10 cellular contexts compared by ENCODE assay signal in genomic region chr3:29936054-29936453, GRCh38.
DNase-seq lines count a peak whose midpoint lies in the region; ATAC-seq lines count a peak whose summit lies in the region.
"Had no signal": no experiment of that assay in that cellular context is flagged by ENCODE, and none has a peak within 500 bp of the region (broad histone marks: within the 10 kb centered on the region; RNA-seq: fewer than 3 reads in every experiment).

No MANE protein-coding gene starts in this region.

- intact Hi-C loops in activated naive CD4-positive, alpha-beta T cell treated with anti-CD3 and anti-CD28 coated beads for 36 hours (cut with micrococcal nuclease): loop anchor here (5.0 kb wide), 1 partner anchor 254 kb away; no protein-coding TSS in a partner anchor
- intact Hi-C loops in activated T-helper 1 cell treated with anti-CD3 and anti-CD28 coated beads, Interleukin-12 subunit alpha, Interleukin-12 subunit beta, Interleukin-2, Interleukin-4 antibody, amounts not matched to agents 30 ng/mL and 10 ng/mL and 1 ng/mL, durations not matched to agents 14 hours and 24 hours and 36 hours (cut with micrococcal nuclease): no loop called here

- ATAC-seq in GM21717 (IDR thresholded peaks at IDR 0.05; ENCODE audit: unreplicated experiment) (peak; percentile 89), HG03280 (IDR thresholded peaks at IDR 0.05; ENCODE audit: unreplicated experiment) (peak; percentile 89)
- ATAC-seq in stimulated activated naive CD8-positive, alpha-beta T cell treated with anti-CD3 and anti-CD28 coated beads, Interleukin-15, Interleukin-2, amounts not matched to agents 100 U/mL and 50 U/mL, for 24 hours: peak; percentile 32

- H3K4me3 Mint-ChIP-seq in activated naive CD4-positive, alpha-beta T cell treated with anti-CD3 and anti-CD28 coated beads for 36 hours: no peak overlapping the region
- H3K4me3 Mint-ChIP-seq in activated T-helper 1 cell treated with anti-CD3 and anti-CD28 coated beads, Interleukin-12 subunit alpha, Interleukin-12 subunit beta, Interleukin-2, Interleukin-4 antibody, amounts not matched to agents 30 ng/mL and 10 ng/mL and 1 ng/mL, durations not matched to agents 14 hours and 24 hours and 36 hours: no peak overlapping the region
- H3K4me3 Mint-ChIP-seq: HFFc6 had no signal

- peak; percentile 5 for DNase-seq in activated naive CD4-positive, alpha-beta T cell treated with anti-CD3 and anti-CD28 coated beads for 36 hours
- DNase-seq in activated naive CD4-positive, alpha-beta T cell (lab: John Stamatoyannopoulos, UW): no peak
- no peak for DNase-seq in stimulated activated naive CD8-positive, alpha-beta T cell treated with anti-CD3 and anti-CD28 coated beads, Interleukin-15, Interleukin-2, amounts not matched to agents 100 U/mL and 50 U/mL, for 24 hours
- no peak for DNase-seq in activated T-helper 1 cell treated with anti-CD3 and anti-CD28 coated beads, Interleukin-12 subunit alpha, Interleukin-12 subunit beta, Interleukin-2, Interleukin-4 antibody, amounts not matched to agents 30 ng/mL and 10 ng/mL and 1 ng/mL, durations not matched to agents 14 hours and 24 hours and 36 hours (ENCODE audit: low spot score)
- DNase-seq in GF-D8 (lab: John Stamatoyannopoulos, UW) (no peak), islet precursor cell (no peak)
- DNase-seq: HFFc6, NCI-H69 had no signal

- H3K4me1 Mint-ChIP-seq in activated naive CD4-positive, alpha-beta T cell treated with anti-CD3 and anti-CD28 coated beads for 36 hours (ENCODE audit: low read depth): peaks cover 5% of the 10 kb centered on the region
- peaks cover 8% of the 10 kb centered on the region for H3K4me1 Mint-ChIP-seq in activated T-helper 1 cell treated with anti-CD3 and anti-CD28 coated beads, Interleukin-12 subunit alpha, Interleukin-12 subunit beta, Interleukin-2, Interleukin-4 antibody, amounts not matched to agents 30 ng/mL and 10 ng/mL and 1 ng/mL, durations not matched to agents 14 hours and 24 hours and 36 hours (ENCODE audit: low read depth)

- no peak overlapping the region for H3K27ac Mint-ChIP-seq in activated naive CD4-positive, alpha-beta T cell treated with anti-CD3 and anti-CD28 coated beads for 36 hours
- H3K27ac Mint-ChIP-seq in activated T-helper 1 cell treated with anti-CD3 and anti-CD28 coated beads, Interleukin-12 subunit alpha, Interleukin-12 subunit beta, Interleukin-2, Interleukin-4 antibody, amounts not matched to agents 30 ng/mL and 10 ng/mL and 1 ng/mL, durations not matched to agents 14 hours and 24 hours and 36 hours: no peak overlapping the region
- H3K27ac Mint-ChIP-seq: HFFc6 had no signal

- peaks cover 20% of the 10 kb centered on the region for H3K27me3 Mint-ChIP-seq in activated naive CD4-positive, alpha-beta T cell treated with anti-CD3 and anti-CD28 coated beads for 36 hours (ENCODE audit: low read depth)
- peaks cover 7% of the 10 kb centered on the region for H3K27me3 Mint-ChIP-seq in activated T-helper 1 cell treated with anti-CD3 and anti-CD28 coated beads, Interleukin-12 subunit alpha, Interleukin-12 subunit beta, Interleukin-2, Interleukin-4 antibody, amounts not matched to agents 30 ng/mL and 10 ng/mL and 1 ng/mL, durations not matched to agents 14 hours and 24 hours and 36 hours (ENCODE audit: insufficient read depth)

- CTCF ChIA-PET in activated naive CD4-positive, alpha-beta T cell treated with anti-CD3 and anti-CD28 coated beads for 36 hours (lab: Charles Lee): no interaction called here

- no peaks in the 10 kb centered on the region for H3K9me3 Mint-ChIP-seq in activated naive CD4-positive, alpha-beta T cell treated with anti-CD3 and anti-CD28 coated beads for 36 hours
- no peaks in the 10 kb centered on the region for H3K9me3 Mint-ChIP-seq in activated T-helper 1 cell treated with anti-CD3 and anti-CD28 coated beads, Interleukin-12 subunit alpha, Interleukin-12 subunit beta, Interleukin-2, Interleukin-4 antibody, amounts not matched to agents 30 ng/mL and 10 ng/mL and 1 ng/mL, durations not matched to agents 14 hours and 24 hours and 36 hours
- H3K9me3 Mint-ChIP-seq: HFFc6 had no signal

- no peaks in the 10 kb centered on the region for H3K36me3 Mint-ChIP-seq in activated naive CD4-positive, alpha-beta T cell treated with anti-CD3 and anti-CD28 coated beads for 36 hours (ENCODE audit: low read depth)
- no peaks in the 10 kb centered on the region for H3K36me3 Mint-ChIP-seq in activated T-helper 1 cell treated with anti-CD3 and anti-CD28 coated beads, Interleukin-12 subunit alpha, Interleukin-12 subunit beta, Interleukin-2, Interleukin-4 antibody, amounts not matched to agents 30 ng/mL and 10 ng/mL and 1 ng/mL, durations not matched to agents 14 hours and 24 hours and 36 hours (ENCODE audit: low read depth)

Comparison
In these comparisons a context has a peak if more than half of its experiments do, and no peak if none do; other contexts are left out.
1. ATAC-seq: peak in every context shown above with its lines; median percentile 89 in GM21717; 89 in HG03280; 32 in stimulated activated naive CD8-positive, alpha-beta T cell treated with anti-CD3 and anti-CD28 coated beads, Interleukin-15, Interleukin-2, amounts not matched to agents 100 U/mL and 50 U/mL, for 24 hours.